Comparison of ENCODE assay signal across 19 cellular contexts in the genomic region with DNA sequence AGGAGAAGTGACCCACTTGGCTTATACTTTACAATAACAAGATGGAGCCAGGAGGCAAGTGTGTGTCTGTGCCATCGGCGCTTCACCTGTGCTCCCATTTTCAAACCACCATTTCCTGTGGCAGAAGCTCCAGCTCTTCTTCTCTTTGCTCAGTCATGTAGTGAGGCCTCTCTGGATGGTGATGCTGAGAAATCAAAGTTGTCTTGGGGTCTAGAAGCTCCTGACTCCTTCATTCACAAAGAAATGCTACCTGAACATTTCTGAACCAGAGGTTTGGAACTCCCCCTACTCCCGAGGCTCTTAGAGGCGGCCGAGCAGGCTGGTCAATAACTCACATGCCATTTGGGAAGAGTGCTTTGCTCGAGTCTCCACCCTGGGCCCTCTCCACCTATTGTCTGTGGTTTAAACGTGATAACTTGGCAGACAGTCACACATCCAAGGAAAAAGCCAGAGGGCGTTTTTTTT. TPM values are rescaled to one million over a fixed set of nuclear protein-coding genes. Genes with fewer than 3 reads are reported as not detected.
A peak's percentile ranks its signal among the peaks of the same experiment; 100 is the strongest.
DNase-seq lines count a peak whose midpoint lies in the region; ATAC-seq, FAIRE-seq and TF ChIP-seq lines count a peak whose summit lies in the region.
"Had no signal": no experiment of that assay in that cellular context is flagged by ENCODE, and none has a peak within 500 bp of the region (broad histone marks: within the 10 kb centered on the region; RNA-seq: fewer than 3 reads in every experiment).

No MANE protein-coding gene starts in this region.

- TF ChIP-seq POLR2A in GM12878 (IDR thresholded peaks at IDR 0.05; ENCODE audit: low read depth, low read length), result peak; percentile 38

- peak overlapping the region; percentile 10; the same call in 1 of the 2 replicates for H3K27ac ChIP-seq in GM12878 (ENCODE audit: control insufficient read depth, insufficient read depth)
- H3K27ac ChIP-seq: HL-60 had no signal

- H3K9me3 ChIP-seq in GM12878 (replicated peaks; ENCODE audit: control insufficient read depth, insufficient read depth, low read length), result no peaks in the 10 kb centered on the region
- H3K9me3 ChIP-seq: Caco-2 had no signal

- H3K79me2 ChIP-seq in GM12878 (ENCODE audit: control insufficient read depth, insufficient read depth, low read length), result peaks cover 61% of the 10 kb centered on the region

- in situ Hi-C loops in GM12878 (cut with MboI), result no loop called here

- H3K4me2 ChIP-seq in GM12878 (ENCODE audit: control insufficient read depth, insufficient read depth), result peak overlapping the region; percentile 42; the same call in 1 of the 2 replicates

- BruUV-seq in GM12878 (replicated peaks; lab: Mats Ljungman, UMichigan), result no TSS peak

- peaks cover 69% of the 10 kb centered on the region for H3K4me1 ChIP-seq in GM12878 (ENCODE audit: control insufficient read depth, insufficient read depth, low read length)

- TF ChIP-seq EP300 in GM12878 (IDR thresholded peaks at IDR 0.05; ENCODE audit: borderline replicate concordance in 1 of 2, control insufficient read depth in 1 of 2, low read depth in 2 of 2, low read length in 2 of 2), result no peak

- no peak for TF ChIP-seq RAD21 in GM12878 (IDR thresholded peaks at IDR 0.05; ENCODE audit: insufficient read depth, low read depth, low read length)

- H2AFZ ChIP-seq in GM12878 (ENCODE audit: control insufficient read depth, low read depth, low read length), result no peak overlapping the region

- no peak for ATAC-seq in GM12878
- no peak for ATAC-seq in stimulated activated memory B cell treated with anti-CD40 and anti-IgM and Interleukin-4, amounts not matched to agents 10 μg/mL and 1 μg/mL and 100 μg/mL, for 72 hours

- H3K4me3 ChIP-seq in GM12878, result no peak overlapping the region

- H3K4me1 Mint-ChIP-seq in activated CD4-positive, alpha-beta T cell treated with anti-CD3 and anti-CD28 coated beads, Interleukin-2, amount 10 ng/mL, durations not matched to agents 7 days and 5 days, result peaks cover 97% of the 10 kb centered on the region
- peaks cover 84% of the 10 kb centered on the region for H3K4me1 Mint-ChIP-seq in stimulated activated memory B cell treated with anti-CD40 and anti-IgM and Interleukin-4, amounts not matched to agents 10 μg/mL and 1 μg/mL and 100 μg/mL, for 72 hours

- SMC1A ChIA-PET in GM12878 (lab: Charles Lee; ENCODE audit: uncharacterized antibody, unreplicated experiment), result interaction anchor here (0.9 to 17.6 kb wide), 13 partner anchors 8 to 200 kb away, joined by 3 to 259 read pairs (median 4); a partner anchor contains a TSS

- intact Hi-C loops in GM12878 (cut with micrococcal nuclease; ENCODE audit: unreplicated experiment) (no loop called here), cardiac septum (cut with DNase I) (no loop called here)

- POLR2A ChIA-PET in activated CD4-positive, alpha-beta T cell treated with anti-CD3 and anti-CD28 coated beads, Interleukin-2, amount 10 ng/mL, durations not matched to agents 7 days and 5 days (lab: Charles Lee), result interaction anchor here (0.7 kb wide), 1 partner anchor 18 kb away, joined by 6 read pairs; a partner anchor contains a TSS
- POLR2A ChIA-PET in GM12878 (lab: Charles Lee), result interaction anchor here (0.9 to 5.9 kb wide), 10 partner anchors 9 to 197 kb away, joined by 4 to 42 read pairs (median 6); a partner anchor contains a TSS

- no peaks in the 10 kb centered on the region for H4K20me1 ChIP-seq in GM12878 (ENCODE audit: control insufficient read depth, insufficient read depth)

- peak; percentile 53 for DNase-seq in activated CD4-positive, alpha-beta T cell treated with anti-CD3 and anti-CD28 coated beads, Interleukin-2, amount 10 ng/mL, durations not matched to agents 7 days and 5 days
- DNase-seq in activated CD4-positive, alpha-beta T cell treated with anti-CD3 and anti-CD28 coated beads, Interleukin-2, amount 50 U/mL, for 1 hour, result no peak
- peak; percentile 26 for DNase-seq in T follicular helper cell (ENCODE audit: low read depth)
- no peak for DNase-seq in GM12878 (ENCODE audit: low read depth, low spot score)
- no peak for DNase-seq in NAMALWA (ENCODE audit: low spot score)
- no peak for DNase-seq in cardiac septum (ENCODE audit: low spot score)
- no peak for DNase-seq in NCI-H1694 treated with DMSO at 0.1 percent for 48 hours (lab: John Stamatoyannopoulos, UW)
- DNase-seq: aorta, Caco-2, hippocampal formation, left ventricle myocardium superior, natural killer cell, NCI-H1930, NCI-H526 treated with DMSO at 0.1 percent for 48 hours, retina had no signal

- RAD21 ChIA-PET in GM12878 (lab: Charles Lee; ENCODE audit: unreplicated experiment), result interaction anchor here (0.6 to 15.7 kb wide), 11 partner anchors 10 to 139 kb away, joined by 3 to 194 read pairs (median 5); a partner anchor contains a TSS

- H3K36me3 Mint-ChIP-seq in activated CD4-positive, alpha-beta T cell treated with anti-CD3 and anti-CD28 coated beads, Interleukin-2, amount 10 ng/mL, durations not matched to agents 7 days and 5 days (ENCODE audit: low read depth), result peaks cover 91% of the 10 kb centered on the region
- peaks cover 72% of the 10 kb centered on the region for H3K36me3 Mint-ChIP-seq in stimulated activated memory B cell treated with anti-CD40 and anti-IgM and Interleukin-4, amounts not matched to agents 10 μg/mL and 1 μg/mL and 100 μg/mL, for 72 hours
- H3K36me3 Mint-ChIP-seq: natural killer cell had no signal

- FAIRE-seq in GM12878 (lab: Jason Lieb, UNC), result no peak
- FAIRE-seq: A204.1 had no signal

- H3K9ac ChIP-seq in GM12878 (ENCODE audit: control insufficient read depth, insufficient read depth, low read length), result no peak overlapping the region

- H3K27me3 Mint-ChIP-seq in activated CD4-positive, alpha-beta T cell treated with anti-CD3 and anti-CD28 coated beads, Interleukin-2, amount 10 ng/mL, durations not matched to agents 7 days and 5 days, result no peaks in the 10 kb centered on the region
- no peaks in the 10 kb centered on the region for H3K27me3 Mint-ChIP-seq in stimulated activated memory B cell treated with anti-CD40 and anti-IgM and Interleukin-4, amounts not matched to agents 10 μg/mL and 1 μg/mL and 100 μg/mL, for 72 hours

- H3K27me3 ChIP-seq in GM12878 (replicated peaks in 1 of 2; ENCODE audit: control insufficient read depth in 2 of 2, insufficient read depth in 2 of 2, low read length in 1 of 2), result no peaks in the 10 kb centered on the region

- H3K27ac Mint-ChIP-seq in activated CD4-positive, alpha-beta T cell treated with anti-CD3 and anti-CD28 coated beads, Interleukin-2, amount 10 ng/mL, durations not matched to agents 7 days and 5 days, result peak overlapping the region; percentile 94
- H3K27ac Mint-ChIP-seq in stimulated activated memory B cell treated with anti-CD40 and anti-IgM and Interleukin-4, amounts not matched to agents 10 μg/mL and 1 μg/mL and 100 μg/mL, for 72 hours, result peak overlapping the region; percentile 75
- H3K27ac Mint-ChIP-seq: natural killer cell had no signal

- CTCF ChIA-PET in activated CD4-positive, alpha-beta T cell treated with anti-CD3 and anti-CD28 coated beads, Interleukin-2, amount 10 ng/mL, durations not matched to agents 7 days and 5 days (lab: Charles Lee), result interaction anchor here (0.8 to 3.7 kb wide), 7 partner anchors 10 to 52 kb away, joined by 3 to 11 read pairs (median 3); no protein-coding TSS in a partner anchor
- CTCF ChIA-PET in GM12878 (lab: Yijun Ruan, JAX), result interaction anchor here (0.6 to 1.5 kb wide), 5 partner anchors 11 to 107 kb away, joined by 3 to 4 read pairs (median 3); no protein-coding TSS in a partner anchor

- peaks cover 17 to 18% of the 10 kb centered on the region in 2 experiments for H3K36me3 ChIP-seq in GM12878 (ENCODE audit: control insufficient read depth in 2 of 2, insufficient read depth in 2 of 2, low read length in 1 of 2)

- peak overlapping the region; percentile 73 for H3K4me3 Mint-ChIP-seq in activated CD4-positive, alpha-beta T cell treated with anti-CD3 and anti-CD28 coated beads, Interleukin-2, amount 10 ng/mL, durations not matched to agents 7 days and 5 days
- H3K4me3 Mint-ChIP-seq in stimulated activated memory B cell treated with anti-CD40 and anti-IgM and Interleukin-4, amounts not matched to agents 10 μg/mL and 1 μg/mL and 100 μg/mL, for 72 hours, result no peak overlapping the region
- H3K4me3 Mint-ChIP-seq: natural killer cell had no signal

- no peak for TF ChIP-seq CTCF in GM12878 (IDR thresholded peaks at IDR 0.05 in 2 of 3, conservative IDR thresholded peaks at IDR 0.05 in 1 of 3; ENCODE audit: control insufficient read depth in 2 of 3, extremely low read depth in 1 of 3, insufficient read depth in 1 of 3, low read depth in 3 of 3, low read length in 3 of 3)

- WGBS in GM12878 (ENCODE audit: insufficient coverage, insufficient replicate concordance, low lambda C conversion rate, missing lambda C conversion rate), result 86% methylated on average over 8 of the region's 8 CpGs

- peaks cover 14% of the 10 kb centered on the region for H3K9me3 Mint-ChIP-seq in activated CD4-positive, alpha-beta T cell treated with anti-CD3 and anti-CD28 coated beads, Interleukin-2, amount 10 ng/mL, durations not matched to agents 7 days and 5 days
- peaks cover 2% of the 10 kb centered on the region for H3K9me3 Mint-ChIP-seq in stimulated activated memory B cell treated with anti-CD40 and anti-IgM and Interleukin-4, amounts not matched to agents 10 μg/mL and 1 μg/mL and 100 μg/mL, for 72 hours
- H3K9me3 Mint-ChIP-seq: natural killer cell had no signal

RNA-seq across cellular contexts. Expression of a gene that starts 18.0 kb away (rescaled TPM):
- total RNA-seq in activated CD4-positive, alpha-beta T cell treated with anti-CD3 and anti-CD28 coated beads, Interleukin-2, amount 10 ng/mL, durations not matched to agents 7 days and 5 days, result 10 to 100 TPM; 70.4 to 70.6 TPM
- 1,111 and 1,167 TPM in 2 replicates for total RNA-seq in GM12878 (2013; cell fraction: nucleolus; rRNA removed)
- total RNA-seq in GM12878 (2014; rRNA removed) (121 and 136 TPM in 2 replicates), GM12878 (2014; rRNA removed; fragmentation: Illumina TruSeq; extraction: Trizol) (134 and 145 TPM in 2 replicates), GM12878 (2021) (125 and 140 TPM in 2 replicates), cardiac septum (1.0 TPM)
- 41.2 TPM for polyA plus RNA-seq in GM12878 (2011; ENCODE audit: low read depth)
- polyA plus RNA-seq in GM12878 (2011; rRNA removed) (260 and 289 TPM in 2 replicates), GM12878 (2014; fragmentation: Illumina TruSeq; extraction: Trizol) (134 and 155 TPM in 2 replicates), GM12878 (2014; fragmentation: Nextera tagmentation; extraction: Ambion mirVana) (100 to 1,000 TPM; 128 to 145 TPM), GM12878 (2014; rRNA removed) (154 and 204 TPM in 2 replicates), GM12878 (2016; fragmentation: Nextera tagmentation; extraction: Ambion mirVana) (10 to 100 TPM; 87.3 to 89.7 TPM)
- polyA plus RNA-seq in GM12878 (2011; cell fraction: cytosol; rRNA removed), result 194 and 205 TPM in 2 replicates
- 385 and 567 TPM in 2 replicates for polyA plus RNA-seq in GM12878 (2011; cell fraction: nucleus; rRNA removed)
- polyA plus RNA-seq in GM12878 (2012), result 73.7 and 121 TPM in 2 replicates
- polyA minus RNA-seq in GM12878 (2011; rRNA and poly(A)+ RNA removed), result 378 and 409 TPM in 2 replicates
- 105 and 108 TPM in 2 replicates for polyA minus RNA-seq in GM12878 (2011; cell fraction: cytosol; rRNA and poly(A)+ RNA removed)
- 309 and 389 TPM in 2 replicates for polyA minus RNA-seq in GM12878 (2011; cell fraction: nucleus; rRNA and poly(A)+ RNA removed)
- total RNA-seq: Caco-2 had no signal
- polyA plus RNA-seq: aorta had no signal

RNA-seq across cellular contexts. Expression of a gene that starts 49.5 kb away (rescaled TPM):
- total RNA-seq in activated CD4-positive, alpha-beta T cell treated with anti-CD3 and anti-CD28 coated beads, Interleukin-2, amount 10 ng/mL, durations not matched to agents 7 days and 5 days, result 10 to 100 TPM; 14.7 to 16.2 TPM
- 245 and 258 TPM in 2 replicates for total RNA-seq in GM12878 (2013; cell fraction: nucleolus; rRNA removed)
- total RNA-seq in GM12878 (2014; rRNA removed) (12.3 and 15.2 TPM in 2 replicates), GM12878 (2014; rRNA removed; fragmentation: Illumina TruSeq; extraction: Trizol) (13.8 and 14.5 TPM in 2 replicates), GM12878 (2021) (10.4 and 14.2 TPM in 2 replicates), cardiac septum (2.4 TPM)
- 12.7 TPM for polyA plus RNA-seq in GM12878 (2011; ENCODE audit: low read depth)
- polyA plus RNA-seq in GM12878 (2011; rRNA removed) (18.1 and 20.8 TPM in 2 replicates), GM12878 (2014; fragmentation: Illumina TruSeq; extraction: Trizol) (20.3 and 26.6 TPM in 2 replicates), GM12878 (2014; fragmentation: Nextera tagmentation; extraction: Ambion mirVana) (1 to 10 TPM; 3.4 to 6.8 TPM), GM12878 (2014; rRNA removed) (9.3 and 11.2 TPM in 2 replicates), GM12878 (2016; fragmentation: Nextera tagmentation; extraction: Ambion mirVana) (1 to 10 TPM; 7.5 to 7.9 TPM)
- polyA plus RNA-seq in GM12878 (2011; cell fraction: cytosol; rRNA removed), result 7.7 and 7.8 TPM in 2 replicates
- polyA plus RNA-seq in GM12878 (2011; cell fraction: nucleus; rRNA removed), result 20.4 and 23.3 TPM in 2 replicates
- polyA plus RNA-seq in GM12878 (2012), result 9.2 and 10.5 TPM in 2 replicates
- 21.3 and 24.2 TPM in 2 replicates for polyA minus RNA-seq in GM12878 (2011; rRNA and poly(A)+ RNA removed)
- polyA minus RNA-seq in GM12878 (2011; cell fraction: cytosol; rRNA and poly(A)+ RNA removed), result 2.3 and 2.4 TPM in 2 replicates
- polyA minus RNA-seq in GM12878 (2011; cell fraction: nucleus; rRNA and poly(A)+ RNA removed), result 16.3 and 17.8 TPM in 2 replicates
- total RNA-seq: Caco-2, dermis microvascular lymphatic vessel endothelial cell had no signal

Comparison
In these comparisons a context has a peak if more than half of its experiments do, and no peak if none do; other contexts are left out.
1. DNase-seq: peak in activated CD4-positive, alpha-beta T cell treated with anti-CD3 and anti-CD28 coated beads, Interleukin-2, amount 10 ng/mL, durations not matched to agents 7 days and 5 days (single experiment) and T follicular helper cell (single experiment); none in activated CD4-positive, alpha-beta T cell treated with anti-CD3 and anti-CD28 coated beads, Interleukin-2, amount 50 U/mL, for 1 hour (single experiment), GM12878 (single experiment), NAMALWA (single experiment), cardiac septum (single experiment) and NCI-H1694 treated with DMSO at 0.1 percent for 48 hours (single experiment).
2. RNA of a gene that starts 18.0 kb away (total RNA-seq): 121 to 1,167 TPM in GM12878 and 70.4 to 70.6 TPM in activated CD4-positive, alpha-beta T cell treated with anti-CD3 and anti-CD28 coated beads, Interleukin-2, amount 10 ng/mL, durations not matched to agents 7 days and 5 days; 1.0 TPM in cardiac septum (single experiment); every median in the first group is over 10 times any median in the second.